ENCODE assay signal across 8 cellular contexts in genomic region chr11:48107188-48107704, GRCh38.
DNase-seq lines count a peak whose midpoint lies in the region; ATAC-seq, FAIRE-seq and TF ChIP-seq lines count a peak whose summit lies in the region.

No MANE protein-coding gene starts in this region.

- H3K9me3 ChIP-seq in small intestine (ENCODE audit: control insufficient read depth, low read depth) (no peaks in the 10 kb centered on the region), vagina (no peaks in the 10 kb centered on the region)

- no peak for TF ChIP-seq CTCF in GM12865 (IDR thresholded peaks at IDR 0.05; ENCODE audit: insufficient read depth, low read depth, low read length, missing control alignments)
- no peak for TF ChIP-seq CTCF in vagina (IDR thresholded peaks at IDR 0.05)

- no peak for FAIRE-seq in small intestine (lab: Jason Lieb, UNC)

- no peaks in the 10 kb centered on the region for H3K9me3 Mint-ChIP-seq in activated T-cell treated with anti-CD3 and anti-CD28 coated beads, Interleukin-2, amount 50 U/mL, for 72 hours

- H3K27ac ChIP-seq in small intestine (ENCODE audit: low read depth in 1 of 2, low read length in 1 of 2) (peak overlapping the region in 1 of 2 donors; percentile 1), vagina (no peak overlapping the region)

- H3K4me1 ChIP-seq in small intestine (ENCODE audit: control insufficient read depth in 2 of 2, insufficient read depth in 1 of 2, low read depth in 1 of 2, low read length in 1 of 2), result peaks cover 11 to 14% of the 10 kb centered on the region in 2 donors
- peaks cover 25% of the 10 kb centered on the region for H3K4me1 ChIP-seq in vagina

- DNase-seq in GM12865 (ENCODE audit: low read depth) (peak; percentile 82), HT1080 (ENCODE audit: low read depth) (peak; percentile 86), Right ventricle myocardium superior (no peak), small intestine (no peak), vagina (ENCODE audit: extremely low spot score in 2 of 2) (no peak)
- DNase-seq in activated T-cell treated with anti-CD3 and anti-CD28 coated beads, Interleukin-2, amount 50 U/mL, for 72 hours, result peak; percentile 56 to 64
- DNase-seq in stimulated activated CD4-positive, alpha-beta T cell treated with anti-CD3 and anti-CD28 coated beads, Interleukin-12 subunit alpha, Interleukin-12 subunit beta, amount 100 ng/mL, for 24 hours (ENCODE audit: low read depth in 2 of 2), result peak; percentile 16 to 56

- H3K36me3 Mint-ChIP-seq in activated T-cell treated with anti-CD3 and anti-CD28 coated beads, Interleukin-2, amount 50 U/mL, for 72 hours (ENCODE audit: insufficient read depth in 2 of 2), result peaks cover 0 to 2% of the 10 kb centered on the region in 2 donors

- H3K4me3 Mint-ChIP-seq in activated T-cell treated with anti-CD3 and anti-CD28 coated beads, Interleukin-2, amount 50 U/mL, for 72 hours, result peak overlapping the region; percentile 38 to 58

- 67 to 81% (median 71%) methylated on average over 7 of the region's 7 CpGs for WGBS in small intestine, 3 donors

- H3K27me3 ChIP-seq in small intestine (ENCODE audit: control insufficient read depth in 2 of 2, insufficient read depth in 2 of 2, low read length in 2 of 2), result no peaks in the 10 kb centered on the region
- no peaks in the 10 kb centered on the region for H3K27me3 ChIP-seq in vagina

- no peak overlapping the region for H3K4me3 ChIP-seq in GM12865 (ENCODE audit: low read depth, low read length)
- H3K4me3 ChIP-seq in small intestine (ENCODE audit: low read depth in 1 of 2, low read length in 2 of 2), result no peak overlapping the region
- no peak overlapping the region for H3K4me3 ChIP-seq in vagina

- H3K4me1 Mint-ChIP-seq in activated T-cell treated with anti-CD3 and anti-CD28 coated beads, Interleukin-2, amount 50 U/mL, for 72 hours (ENCODE audit: low read depth), result peaks cover 78% of the 10 kb centered on the region

- ATAC-seq in GM21619 (IDR thresholded peaks at IDR 0.05; ENCODE audit: unreplicated experiment) (peak; percentile 83), Right ventricle myocardium superior (ENCODE audit: poor library complexity) (no peak)
- ATAC-seq in activated T-cell treated with anti-CD3 and anti-CD28 coated beads, Interleukin-2, amount 50 U/mL, for 72 hours (replicated peaks in 1 of 2), result peak; percentile 65 to 72

- intact Hi-C loops in Right ventricle myocardium superior (cut with DNase I) (no loop called here), vagina (cut with DNase I) (loop anchor here (5.0 to 10.0 kb wide), 3 partner anchors 72 to 170 kb away; no protein-coding TSS in a partner anchor)

- peak overlapping the region; percentile 51 for H3K27ac Mint-ChIP-seq in activated T-cell treated with anti-CD3 and anti-CD28 coated beads, Interleukin-2, amount 50 U/mL, for 72 hours

- no peak for TF ChIP-seq POLR2A in vagina (IDR thresholded peaks at IDR 0.05)

- H3K27me3 Mint-ChIP-seq in activated T-cell treated with anti-CD3 and anti-CD28 coated beads, Interleukin-2, amount 50 U/mL, for 72 hours (ENCODE audit: low read depth), result no peaks in the 10 kb centered on the region

- no peaks in the 10 kb centered on the region for H3K36me3 ChIP-seq in small intestine (ENCODE audit: control insufficient read depth in 2 of 2, insufficient read depth in 2 of 2, low read length in 2 of 2)
- no peaks in the 10 kb centered on the region for H3K36me3 ChIP-seq in vagina

Comparison
In these comparisons a context has a peak if more than half of its experiments do, and no peak if none do; other contexts are left out.
1. DNase-seq: peak in GM12865 (single experiment), HT1080 (single experiment), activated T-cell treated with anti-CD3 and anti-CD28 coated beads, Interleukin-2, amount 50 U/mL, for 72 hours (2 of 2) and stimulated activated CD4-positive, alpha-beta T cell treated with anti-CD3 and anti-CD28 coated beads, Interleukin-12 subunit alpha, Interleukin-12 subunit beta, amount 100 ng/mL, for 24 hours (2 of 2); none in Right ventricle myocardium superior (single experiment), small intestine (single experiment) and vagina (0 of 2).